1 cellular context compared by ENCODE assay signal in the genomic region with DNA sequence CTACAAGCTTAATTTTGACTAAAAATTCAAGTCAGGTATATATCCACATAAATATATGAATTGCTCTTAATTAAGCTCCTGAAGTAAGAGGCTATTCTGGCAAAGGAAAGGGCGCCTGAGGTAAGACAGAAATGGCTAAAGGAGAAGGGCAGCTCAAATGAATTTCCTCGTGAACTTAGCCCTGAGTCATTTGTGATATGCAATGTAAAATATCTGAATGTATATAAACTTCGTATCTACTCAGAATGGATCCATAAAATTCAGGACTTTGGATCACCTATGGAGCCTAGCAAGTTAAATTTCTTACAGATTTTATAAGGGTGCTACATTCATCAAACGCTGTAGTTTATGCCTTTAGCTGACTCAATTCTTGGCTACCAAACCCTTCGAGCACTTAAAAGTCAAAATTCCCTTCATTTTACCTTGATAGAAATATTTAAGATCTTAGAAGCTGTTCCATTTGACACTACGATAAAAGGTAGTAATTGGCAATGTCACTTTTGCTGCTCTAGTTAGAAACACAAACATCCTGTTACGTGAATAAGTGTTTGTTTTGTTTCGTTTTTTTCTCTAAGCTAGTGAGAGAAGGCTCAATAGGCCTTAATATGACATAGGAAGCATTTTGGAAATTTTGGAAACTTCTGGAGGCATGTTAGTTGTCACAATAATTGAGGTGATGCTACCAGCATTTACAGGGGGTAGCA.
TF ChIP-seq lines count a peak whose summit lies in the region.

No MANE protein-coding gene starts in this region.

TF ChIP-seq in SK-N-SH, 30 proteins besides CTCF, POLR2A, EP300 and RAD21 (continued from another document):
- TF ChIP-seq, protein P1, sequence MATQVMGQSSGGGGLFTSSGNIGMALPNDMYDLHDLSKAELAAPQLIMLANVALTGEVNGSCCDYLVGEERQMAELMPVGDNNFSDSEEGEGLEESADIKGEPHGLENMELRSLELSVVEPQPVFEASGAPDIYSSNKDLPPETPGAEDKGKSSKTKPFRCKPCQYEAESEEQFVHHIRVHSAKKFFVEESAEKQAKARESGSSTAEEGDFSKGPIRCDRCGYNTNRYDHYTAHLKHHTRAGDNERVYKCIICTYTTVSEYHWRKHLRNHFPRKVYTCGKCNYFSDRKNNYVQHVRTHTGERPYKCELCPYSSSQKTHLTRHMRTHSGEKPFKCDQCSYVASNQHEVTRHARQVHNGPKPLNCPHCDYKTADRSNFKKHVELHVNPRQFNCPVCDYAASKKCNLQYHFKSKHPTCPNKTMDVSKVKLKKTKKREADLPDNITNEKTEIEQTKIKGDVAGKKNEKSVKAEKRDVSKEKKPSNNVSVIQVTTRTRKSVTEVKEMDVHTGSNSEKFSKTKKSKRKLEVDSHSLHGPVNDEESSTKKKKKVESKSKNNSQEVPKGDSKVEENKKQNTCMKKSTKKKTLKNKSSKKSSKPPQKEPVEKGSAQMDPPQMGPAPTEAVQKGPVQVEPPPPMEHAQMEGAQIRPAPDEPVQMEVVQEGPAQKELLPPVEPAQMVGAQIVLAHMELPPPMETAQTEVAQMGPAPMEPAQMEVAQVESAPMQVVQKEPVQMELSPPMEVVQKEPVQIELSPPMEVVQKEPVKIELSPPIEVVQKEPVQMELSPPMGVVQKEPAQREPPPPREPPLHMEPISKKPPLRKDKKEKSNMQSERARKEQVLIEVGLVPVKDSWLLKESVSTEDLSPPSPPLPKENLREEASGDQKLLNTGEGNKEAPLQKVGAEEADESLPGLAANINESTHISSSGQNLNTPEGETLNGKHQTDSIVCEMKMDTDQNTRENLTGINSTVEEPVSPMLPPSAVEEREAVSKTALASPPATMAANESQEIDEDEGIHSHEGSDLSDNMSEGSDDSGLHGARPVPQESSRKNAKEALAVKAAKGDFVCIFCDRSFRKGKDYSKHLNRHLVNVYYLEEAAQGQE (IDR thresholded peaks at IDR 0.05; ENCODE audit: low read depth, low read length), result no peak
- TF ChIP-seq RFX5 (IDR thresholded peaks at IDR 0.05; ENCODE audit: low read length), result no peak
- TF ChIP-seq SIN3A (IDR thresholded peaks at IDR 0.05; ENCODE audit: borderline replicate concordance, low read depth, low read length), result no peak
- TF ChIP-seq SMC3 (IDR thresholded peaks at IDR 0.05; ENCODE audit: low read depth, low read length), result no peak
- no peak for TF ChIP-seq ELF1 (IDR thresholded peaks at IDR 0.05)
- no peak for TF ChIP-seq TAF1 (IDR thresholded peaks at IDR 0.05; ENCODE audit: borderline replicate concordance, low read depth, low read length)
- TF ChIP-seq, protein P2, sequence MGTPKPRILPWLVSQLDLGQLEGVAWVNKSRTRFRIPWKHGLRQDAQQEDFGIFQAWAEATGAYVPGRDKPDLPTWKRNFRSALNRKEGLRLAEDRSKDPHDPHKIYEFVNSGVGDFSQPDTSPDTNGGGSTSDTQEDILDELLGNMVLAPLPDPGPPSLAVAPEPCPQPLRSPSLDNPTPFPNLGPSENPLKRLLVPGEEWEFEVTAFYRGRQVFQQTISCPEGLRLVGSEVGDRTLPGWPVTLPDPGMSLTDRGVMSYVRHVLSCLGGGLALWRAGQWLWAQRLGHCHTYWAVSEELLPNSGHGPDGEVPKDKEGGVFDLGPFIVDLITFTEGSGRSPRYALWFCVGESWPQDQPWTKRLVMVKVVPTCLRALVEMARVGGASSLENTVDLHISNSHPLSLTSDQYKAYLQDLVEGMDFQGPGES (IDR thresholded peaks at IDR 0.05; ENCODE audit: low read depth, low read length), result no peak
- no peak for TF ChIP-seq FOXM1 (IDR thresholded peaks at IDR 0.05; ENCODE audit: low read depth)
- TF ChIP-seq EZH2phosphoT487 (IDR thresholded peaks at IDR 0.05; ENCODE audit: borderline replicate concordance, low read depth), result no peak
- TF ChIP-seq MXI1 (IDR thresholded peaks at IDR 0.05; ENCODE audit: low read depth, low read length), result no peak
- TF ChIP-seq FOSL2 (IDR thresholded peaks at IDR 0.05; ENCODE audit: borderline replicate concordance, low read depth), result no peak
- TF ChIP-seq GABPA (IDR thresholded peaks at IDR 0.05; ENCODE audit: low read depth), result no peak
TF ChIP-seq in SK-N-SH: peak in this region for 0.
